ENCODE assay signal across 7 cellular contexts in genomic region chr6:99980741-99981140, GRCh38. TPM values are rescaled to one million over a fixed set of nuclear protein-coding genes. Genes with fewer than 3 reads are reported as not detected.
"Had no signal": no experiment of that assay in that cellular context is flagged by ENCODE, and none has a peak within 500 bp of the region (broad histone marks: within the 10 kb centered on the region; RNA-seq: fewer than 3 reads in every experiment).

No MANE protein-coding gene starts in this region.

- H3K27ac ChIP-seq: HL-60 had no signal

- DNase-seq: IMR-90, KBM-7, KG1 had no signal

- H3K4me3 ChIP-seq: K562 had no signal

RNA-seq across cellular contexts. Expression of gene MCHR2, which starts 13.3 kb away (rescaled TPM):
- polyA plus RNA-seq: HepG2, IgD-negative memory B cell, IMR-90, K562 had no signal
